1 cellular context compared by ENCODE assay signal in the genomic region with DNA sequence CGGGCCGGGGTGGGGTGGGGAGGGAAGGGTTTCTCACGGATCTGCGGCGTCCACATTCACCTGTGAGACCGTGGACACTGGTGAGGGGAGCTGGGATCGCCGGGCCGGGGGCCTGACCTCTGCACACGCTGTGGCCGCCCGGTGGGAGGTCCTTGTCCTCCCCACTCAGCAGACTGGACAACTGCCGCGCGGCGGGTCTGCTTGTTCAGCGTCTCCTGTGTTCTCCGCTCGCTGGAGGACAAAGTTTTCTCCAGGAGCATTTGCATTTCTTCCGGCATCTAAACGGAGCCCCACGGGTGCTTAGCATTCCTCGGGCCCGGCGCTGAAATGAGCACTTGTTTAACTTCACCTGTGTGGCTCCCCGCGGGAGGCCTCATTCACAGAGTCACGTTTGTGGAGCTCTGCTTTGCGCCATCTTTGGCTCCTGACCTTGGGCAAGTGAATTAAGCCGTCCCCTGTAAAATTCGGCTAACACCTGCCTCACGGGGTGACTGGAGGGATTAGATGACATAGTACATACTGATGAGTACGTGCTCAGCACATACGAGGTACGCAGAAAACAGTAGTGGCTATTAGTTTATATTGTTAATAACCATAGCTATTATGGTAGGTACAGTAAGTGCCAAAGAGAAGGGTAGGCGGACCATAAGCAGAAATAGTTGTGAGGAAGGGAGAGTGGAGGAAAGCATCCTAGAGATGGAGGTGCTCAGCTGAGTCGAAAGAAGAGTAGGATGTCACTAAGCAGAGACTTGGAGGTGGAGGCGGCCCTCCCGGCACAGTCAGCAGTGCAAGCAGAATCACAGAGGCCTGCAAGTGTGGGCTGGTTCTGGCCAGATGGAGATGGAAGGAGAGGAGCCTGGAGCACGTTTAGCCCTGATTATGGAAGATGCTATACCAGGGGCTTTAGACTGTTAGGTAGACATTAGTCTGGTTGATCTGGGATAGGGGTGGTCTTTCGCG.
TF ChIP-seq lines count a peak whose summit lies in the region.

No MANE protein-coding gene starts in this region.

TF ChIP-seq in K562, 482 proteins besides CTCF, POLR2A, EP300 and RAD21 (continued from another document):
- TF ChIP-seq, protein P1, sequence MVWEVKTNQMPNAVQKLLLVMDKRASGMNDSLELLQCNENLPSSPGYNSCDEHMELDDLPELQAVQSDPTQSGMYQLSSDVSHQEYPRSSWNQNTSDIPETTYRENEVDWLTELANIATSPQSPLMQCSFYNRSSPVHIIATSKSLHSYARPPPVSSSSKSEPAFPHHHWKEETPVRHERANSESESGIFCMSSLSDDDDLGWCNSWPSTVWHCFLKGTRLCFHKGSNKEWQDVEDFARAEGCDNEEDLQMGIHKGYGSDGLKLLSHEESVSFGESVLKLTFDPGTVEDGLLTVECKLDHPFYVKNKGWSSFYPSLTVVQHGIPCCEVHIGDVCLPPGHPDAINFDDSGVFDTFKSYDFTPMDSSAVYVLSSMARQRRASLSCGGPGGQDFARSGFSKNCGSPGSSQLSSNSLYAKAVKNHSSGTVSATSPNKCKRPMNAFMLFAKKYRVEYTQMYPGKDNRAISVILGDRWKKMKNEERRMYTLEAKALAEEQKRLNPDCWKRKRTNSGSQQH (CRISPR knock-in tag; IDR thresholded peaks at IDR 0.05) = no peak
- TF ChIP-seq NCOA6 (IDR thresholded peaks at IDR 0.05) (no peak), ZNF174 (CRISPR knock-in tag; IDR thresholded peaks at IDR 0.05) (no peak), TAF1 (IDR thresholded peaks at IDR 0.05; ENCODE audit: control insufficient read depth, extremely low read depth, insufficient read depth, low read length, severe bottlenecking) (peak; percentile 20), ZNF830 (CRISPR knock-in tag; IDR thresholded peaks at IDR 0.05) (no peak), ZC3H11A (IDR thresholded peaks at IDR 0.05; ENCODE audit: low read depth, low read length) (no peak), YY1 (IDR thresholded peaks at IDR 0.05; ENCODE audit: borderline replicate concordance in 1 of 3, control insufficient read depth in 1 of 3, extremely low read depth in 1 of 3, insufficient read depth in 3 of 3, insufficient read length in 1 of 3, insufficient replicate concordance in 2 of 3, low read depth in 1 of 3, low read length in 2 of 3) (peak in 2 of 3 experiments; percentile 18 to 69), RHOXF2B (CRISPR knock-in tag; conservative IDR thresholded peaks at IDR 0.05) (no peak), LCOR (CRISPR knock-in tag; IDR thresholded peaks at IDR 0.05) (0 out of 2 replicates have a peak, but pooled peaks have one; percentile 29)
- TF ChIP-seq, protein P2, sequence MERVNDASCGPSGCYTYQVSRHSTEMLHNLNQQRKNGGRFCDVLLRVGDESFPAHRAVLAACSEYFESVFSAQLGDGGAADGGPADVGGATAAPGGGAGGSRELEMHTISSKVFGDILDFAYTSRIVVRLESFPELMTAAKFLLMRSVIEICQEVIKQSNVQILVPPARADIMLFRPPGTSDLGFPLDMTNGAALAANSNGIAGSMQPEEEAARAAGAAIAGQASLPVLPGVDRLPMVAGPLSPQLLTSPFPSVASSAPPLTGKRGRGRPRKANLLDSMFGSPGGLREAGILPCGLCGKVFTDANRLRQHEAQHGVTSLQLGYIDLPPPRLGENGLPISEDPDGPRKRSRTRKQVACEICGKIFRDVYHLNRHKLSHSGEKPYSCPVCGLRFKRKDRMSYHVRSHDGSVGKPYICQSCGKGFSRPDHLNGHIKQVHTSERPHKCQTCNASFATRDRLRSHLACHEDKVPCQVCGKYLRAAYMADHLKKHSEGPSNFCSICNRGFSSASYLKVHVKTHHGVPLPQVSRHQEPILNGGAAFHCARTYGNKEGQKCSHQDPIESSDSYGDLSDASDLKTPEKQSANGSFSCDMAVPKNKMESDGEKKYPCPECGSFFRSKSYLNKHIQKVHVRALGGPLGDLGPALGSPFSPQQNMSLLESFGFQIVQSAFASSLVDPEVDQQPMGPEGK (CRISPR knock-in tag; IDR thresholded peaks at IDR 0.05; ENCODE audit: borderline replicate concordance) = no peak
- TF ChIP-seq, protein P3, sequence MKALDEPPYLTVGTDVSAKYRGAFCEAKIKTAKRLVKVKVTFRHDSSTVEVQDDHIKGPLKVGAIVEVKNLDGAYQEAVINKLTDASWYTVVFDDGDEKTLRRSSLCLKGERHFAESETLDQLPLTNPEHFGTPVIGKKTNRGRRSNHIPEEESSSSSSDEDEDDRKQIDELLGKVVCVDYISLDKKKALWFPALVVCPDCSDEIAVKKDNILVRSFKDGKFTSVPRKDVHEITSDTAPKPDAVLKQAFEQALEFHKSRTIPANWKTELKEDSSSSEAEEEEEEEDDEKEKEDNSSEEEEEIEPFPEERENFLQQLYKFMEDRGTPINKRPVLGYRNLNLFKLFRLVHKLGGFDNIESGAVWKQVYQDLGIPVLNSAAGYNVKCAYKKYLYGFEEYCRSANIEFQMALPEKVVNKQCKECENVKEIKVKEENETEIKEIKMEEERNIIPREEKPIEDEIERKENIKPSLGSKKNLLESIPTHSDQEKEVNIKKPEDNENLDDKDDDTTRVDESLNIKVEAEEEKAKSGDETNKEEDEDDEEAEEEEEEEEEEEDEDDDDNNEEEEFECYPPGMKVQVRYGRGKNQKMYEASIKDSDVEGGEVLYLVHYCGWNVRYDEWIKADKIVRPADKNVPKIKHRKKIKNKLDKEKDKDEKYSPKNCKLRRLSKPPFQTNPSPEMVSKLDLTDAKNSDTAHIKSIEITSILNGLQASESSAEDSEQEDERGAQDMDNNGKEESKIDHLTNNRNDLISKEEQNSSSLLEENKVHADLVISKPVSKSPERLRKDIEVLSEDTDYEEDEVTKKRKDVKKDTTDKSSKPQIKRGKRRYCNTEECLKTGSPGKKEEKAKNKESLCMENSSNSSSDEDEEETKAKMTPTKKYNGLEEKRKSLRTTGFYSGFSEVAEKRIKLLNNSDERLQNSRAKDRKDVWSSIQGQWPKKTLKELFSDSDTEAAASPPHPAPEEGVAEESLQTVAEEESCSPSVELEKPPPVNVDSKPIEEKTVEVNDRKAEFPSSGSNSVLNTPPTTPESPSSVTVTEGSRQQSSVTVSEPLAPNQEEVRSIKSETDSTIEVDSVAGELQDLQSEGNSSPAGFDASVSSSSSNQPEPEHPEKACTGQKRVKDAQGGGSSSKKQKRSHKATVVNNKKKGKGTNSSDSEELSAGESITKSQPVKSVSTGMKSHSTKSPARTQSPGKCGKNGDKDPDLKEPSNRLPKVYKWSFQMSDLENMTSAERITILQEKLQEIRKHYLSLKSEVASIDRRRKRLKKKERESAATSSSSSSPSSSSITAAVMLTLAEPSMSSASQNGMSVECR (CRISPR knock-in tag; IDR thresholded peaks at IDR 0.05) = 0 out of 2 replicates have a peak, but pooled peaks have one; percentile 4
